In the genomic region with DNA sequence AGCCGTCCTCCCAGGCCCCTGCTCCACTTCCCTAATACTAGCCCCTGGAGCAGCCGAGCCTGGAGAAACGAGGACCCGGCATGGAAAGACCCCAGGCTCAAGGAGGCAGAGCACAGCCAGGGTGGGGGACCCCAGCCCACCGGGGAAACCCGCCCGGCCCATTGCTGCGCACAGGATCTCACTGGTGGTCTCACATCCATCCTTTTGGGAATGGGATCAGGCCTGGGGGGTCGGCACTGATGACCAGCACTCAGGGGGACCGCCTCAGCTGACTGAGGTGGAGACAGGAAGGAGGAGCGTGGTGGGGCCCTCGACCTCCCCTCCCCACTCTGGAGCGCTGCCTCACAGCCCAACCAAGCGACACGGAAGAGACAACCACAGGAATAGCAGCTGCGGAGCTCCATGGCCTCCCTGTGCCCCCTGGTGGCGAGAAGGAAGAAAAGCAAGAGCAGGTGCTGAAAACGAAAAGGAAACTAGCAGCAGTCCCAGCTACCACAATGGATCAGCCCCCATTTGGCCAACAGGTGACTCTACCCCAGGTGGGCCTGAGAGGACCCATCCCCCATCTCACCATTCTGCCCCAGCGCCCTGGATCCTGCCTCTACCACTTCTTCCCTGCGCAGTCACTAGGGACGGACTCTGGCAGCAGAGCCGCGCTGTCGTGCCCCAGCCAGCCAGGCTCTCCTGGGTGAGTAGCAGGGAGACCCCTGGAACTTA, we compare ENCODE assay signal across 1 cellular context.
A peak's percentile ranks its signal among the peaks of the same experiment; 100 is the strongest.
TF ChIP-seq lines count a peak whose summit lies in the region.
"Not testable (repeated sequence)": the region's sequence is repeated elsewhere in the genome, so short reads cannot be mapped to it uniquely, and the experiment has no call there.

No MANE protein-coding gene starts in this region.

TF ChIP-seq in HepG2, 621 proteins besides CTCF, POLR2A, EP300 and RAD21 (continued from another document):
- not testable (repeated sequence) for TF ChIP-seq SOX6, ATF7 (IDR thresholded peaks at IDR 0.05)
- 0 out of 2 replicates have a peak, but pooled peaks have one; percentile 10 for TF ChIP-seq SOX6 (CRISPR knock-in tag; IDR thresholded peaks at IDR 0.05)
- TF ChIP-seq, protein P1, sequence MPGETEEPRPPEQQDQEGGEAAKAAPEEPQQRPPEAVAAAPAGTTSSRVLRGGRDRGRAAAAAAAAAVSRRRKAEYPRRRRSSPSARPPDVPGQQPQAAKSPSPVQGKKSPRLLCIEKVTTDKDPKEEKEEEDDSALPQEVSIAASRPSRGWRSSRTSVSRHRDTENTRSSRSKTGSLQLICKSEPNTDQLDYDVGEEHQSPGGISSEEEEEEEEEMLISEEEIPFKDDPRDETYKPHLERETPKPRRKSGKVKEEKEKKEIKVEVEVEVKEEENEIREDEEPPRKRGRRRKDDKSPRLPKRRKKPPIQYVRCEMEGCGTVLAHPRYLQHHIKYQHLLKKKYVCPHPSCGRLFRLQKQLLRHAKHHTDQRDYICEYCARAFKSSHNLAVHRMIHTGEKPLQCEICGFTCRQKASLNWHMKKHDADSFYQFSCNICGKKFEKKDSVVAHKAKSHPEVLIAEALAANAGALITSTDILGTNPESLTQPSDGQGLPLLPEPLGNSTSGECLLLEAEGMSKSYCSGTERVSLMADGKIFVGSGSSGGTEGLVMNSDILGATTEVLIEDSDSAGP (CRISPR knock-in tag; IDR thresholded peaks at IDR 0.05; ENCODE audit: borderline replicate concordance) = peak; percentile 34; the same call in 1 of the 2 replicates
- TF ChIP-seq ZNF768 (CRISPR knock-in tag; IDR thresholded peaks at IDR 0.05) = 0 out of 2 replicates have a peak, but pooled peaks have one; percentile 37
- 0 out of 2 replicates have a peak, but pooled peaks have one; percentile 56 for TF ChIP-seq ATF7 (CRISPR knock-in tag; IDR thresholded peaks at IDR 0.05)
